ENCODE assay signal across 25 cellular contexts in the genomic region with DNA sequence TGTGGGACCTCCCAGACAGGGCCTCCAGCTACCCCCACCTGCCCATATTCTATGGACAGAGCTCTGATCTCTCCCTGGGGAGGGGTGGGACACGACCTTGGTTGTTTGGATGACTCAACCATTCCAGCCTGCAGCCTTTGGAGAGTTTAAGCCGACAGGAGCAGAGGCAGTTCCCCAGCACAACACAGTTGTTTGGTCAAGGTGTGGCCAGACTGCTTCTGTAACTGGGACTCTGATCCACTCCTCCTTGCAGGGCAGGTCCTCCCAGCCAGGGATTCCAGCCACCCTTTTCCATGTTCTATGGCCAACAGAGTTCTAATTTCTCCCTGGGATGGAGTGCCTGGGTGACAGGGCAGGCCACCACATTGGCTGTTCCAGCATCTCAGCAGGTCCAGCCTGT.
DNase-seq lines count a peak whose midpoint lies in the region; ATAC-seq and TF ChIP-seq lines count a peak whose summit lies in the region.
"Had no signal": no experiment of that assay in that cellular context is flagged by ENCODE, and none has a peak within 500 bp of the region (broad histone marks: within the 10 kb centered on the region; RNA-seq: fewer than 3 reads in every experiment).

No MANE protein-coding gene starts in this region.

- intact Hi-C loops in Right ventricle myocardium inferior (cut with DNase I) (loop anchor here (10.0 kb wide), 1 partner anchor 65 kb away; no protein-coding TSS in a partner anchor), colonic mucosa (cut with DNase I) (no loop called here)

- H3K9me3 ChIP-seq in right atrium auricular region (peaks cover 0 to 13% of the 10 kb centered on the region in 2 donors), colonic mucosa (no peaks in the 10 kb centered on the region), mucosa of rectum (ENCODE audit: control insufficient read depth in 2 of 2, low read length in 2 of 2) (no peaks in the 10 kb centered on the region), upper lobe of left lung (no peaks in the 10 kb centered on the region)
- H3K9me3 ChIP-seq: adrenal gland had no signal

- no peak for TF ChIP-seq CTCF in right atrium auricular region (IDR thresholded peaks at IDR 0.05)
- no peak for TF ChIP-seq CTCF in colonic mucosa (IDR thresholded peaks at IDR 0.05)
- no peak for TF ChIP-seq CTCF in upper lobe of left lung (IDR thresholded peaks at IDR 0.05)

- TF ChIP-seq EP300 in upper lobe of left lung (IDR thresholded peaks at IDR 0.05), result no peak

- H3K27ac ChIP-seq in right atrium auricular region (no peak overlapping the region), colonic mucosa (peak overlapping the region; percentile 34), mucosa of rectum (ENCODE audit: low read depth in 2 of 2, low read length in 2 of 2) (peak overlapping the region; percentile 61 to 70), upper lobe of left lung (no peak overlapping the region)
- H3K27ac ChIP-seq: adrenal gland, cardiac muscle cell had no signal

- 68 to 83% methylated on average over 2 of the region's 2 CpGs for WGBS in upper lobe of left lung, 2 donors

- ATAC-seq in Right ventricle myocardium inferior (peak; percentile 31), upper lobe of left lung (ENCODE audit: low FRiP score in 2 of 2) (peak; percentile 26 to 57), GM18519 (IDR thresholded peaks at IDR 0.05; ENCODE audit: low FRiP score, unreplicated experiment) (no peak)
- ATAC-seq: CD8-positive, alpha-beta T cell had no signal

- TF ChIP-seq POLR2A in upper lobe of left lung (IDR thresholded peaks at IDR 0.05), result no peak

- no peaks in the 10 kb centered on the region for H3K36me3 ChIP-seq in right atrium auricular region
- H3K36me3 ChIP-seq in colonic mucosa, result no peaks in the 10 kb centered on the region
- H3K36me3 ChIP-seq in mucosa of rectum (ENCODE audit: control insufficient read depth in 2 of 2, insufficient read depth in 2 of 2, low read length in 2 of 2), result no peaks in the 10 kb centered on the region
- H3K36me3 ChIP-seq in upper lobe of left lung, result no peaks in the 10 kb centered on the region
- H3K36me3 ChIP-seq: adrenal gland, cardiac muscle cell had no signal

- H3K27me3 ChIP-seq in right atrium auricular region (no peaks in the 10 kb centered on the region), colonic mucosa (no peaks in the 10 kb centered on the region), mucosa of rectum (ENCODE audit: control insufficient read depth in 2 of 2, insufficient read depth in 2 of 2, low read length in 2 of 2) (no peaks in the 10 kb centered on the region), upper lobe of left lung (no peaks in the 10 kb centered on the region)
- H3K27me3 ChIP-seq: adrenal gland, cardiac muscle cell had no signal

- no peaks in the 10 kb centered on the region for H3K4me1 ChIP-seq in right atrium auricular region
- H3K4me1 ChIP-seq in colonic mucosa, result peaks cover 4% of the 10 kb centered on the region
- peaks cover 14 to 16% of the 10 kb centered on the region in 2 donors for H3K4me1 ChIP-seq in mucosa of rectum (ENCODE audit: control insufficient read depth in 2 of 2, insufficient read depth in 2 of 2, low read length in 2 of 2)
- H3K4me1 ChIP-seq in upper lobe of left lung, result no peaks in the 10 kb centered on the region
- H3K4me1 ChIP-seq: adrenal gland had no signal

- H3K4me3 ChIP-seq in right atrium auricular region (no peak overlapping the region), colonic mucosa (no peak overlapping the region), mucosa of rectum (ENCODE audit: low read length in 2 of 2) (peak overlapping the region; percentile 14 to 20), upper lobe of left lung (no peak overlapping the region)
- H3K4me3 ChIP-seq: adrenal gland, cardiac muscle cell had no signal

- DNase-seq in Right ventricle myocardium inferior (ENCODE audit: missing footprints), result no peak
- no peak for DNase-seq in right atrium auricular region (ENCODE audit: low spot score)
- peak; percentile 82 for DNase-seq in colonic mucosa
- no peak for DNase-seq in upper lobe of left lung
- DNase-seq in CD1c-positive myeloid dendritic cell (ENCODE audit: extremely low spot score), result no peak
- DNase-seq in T-helper 2 cell, result no peak
- DNase-seq: activated CD4-positive, alpha-beta T cell treated with anti-CD3 and anti-CD28 coated beads for 4 hours; activated naive CD4-positive, alpha-beta T cell; activated T-cell treated with anti-CD3 and anti-CD28 coated beads, Interleukin-2, amount 50 U/mL, for 48 hours; AML-193; CD8-positive, alpha-beta T cell; dermis blood vessel endothelial cell; DMS79; GF-D8; GOT3; Karpas-422; NCI-H1694; NCI-H2171; NCI-H524; retina; stimulated activated CD8-positive, alpha-beta memory T cell treated with anti-CD3 and anti-CD28 coated beads, Interleukin-4, amount 100 ng/mL, for 48 hours had no signal

- peak overlapping the region in 1 of 2 donors; percentile 0 for H3K9ac ChIP-seq in colonic mucosa (ENCODE audit: low read depth in 2 of 2, low read length in 2 of 2)
- H3K9ac ChIP-seq in mucosa of rectum (ENCODE audit: low read depth in 1 of 2, low read length in 2 of 2), result no peak overlapping the region

Comparison
In these comparisons a context has a peak if more than half of its experiments do, and no peak if none do; other contexts are left out.
1. H3K27ac ChIP-seq: peak in colonic mucosa (single experiment) and mucosa of rectum (2 of 2); none in right atrium auricular region (0 of 2) and upper lobe of left lung (0 of 4).
2. H3K4me3 ChIP-seq: peak in mucosa of rectum (2 of 2); none in right atrium auricular region (0 of 2), colonic mucosa (single experiment) and upper lobe of left lung (0 of 4).